In the genomic region with DNA sequence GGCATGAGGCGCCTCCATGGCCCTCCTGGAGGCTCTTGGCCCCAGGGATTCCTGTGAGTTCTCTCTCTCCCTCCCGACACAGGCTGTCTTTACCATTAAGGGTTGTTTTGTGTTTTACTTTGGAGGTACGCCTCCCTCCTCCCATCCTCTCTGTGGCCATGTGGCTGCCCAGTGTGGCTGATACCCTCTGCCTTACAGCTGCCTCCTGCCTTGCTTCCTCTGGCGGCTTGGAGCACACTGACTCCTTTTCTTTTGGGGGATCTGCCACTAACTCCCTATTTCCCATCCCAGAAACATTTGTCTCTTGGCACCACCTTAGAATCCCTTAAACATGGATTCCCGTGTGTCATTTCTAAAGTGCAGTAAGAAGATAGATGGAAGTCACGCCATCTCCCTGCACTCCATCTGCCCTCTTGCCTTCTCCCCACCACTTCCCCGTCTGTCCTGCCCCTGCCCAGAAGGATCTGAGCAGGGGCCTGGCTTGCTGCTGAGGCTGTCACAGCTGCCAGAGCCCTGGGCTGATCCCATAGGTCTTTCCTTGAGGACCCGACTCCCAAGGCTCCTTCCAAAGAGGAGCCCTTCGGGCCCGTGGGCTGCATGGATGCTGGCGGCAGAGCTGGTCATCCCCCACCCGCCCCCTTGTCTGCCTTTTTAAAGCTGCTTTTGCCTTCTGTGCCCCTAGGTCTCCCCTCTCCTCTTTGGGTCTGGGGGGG, we compare ENCODE assay signal across 29 cellular contexts. TPM values are rescaled to one million over a fixed set of nuclear protein-coding genes. Genes with fewer than 3 reads are reported as not detected.
"Had no signal": no experiment of that assay in that cellular context is flagged by ENCODE, and none has a peak within 500 bp of the region (broad histone marks: within the 10 kb centered on the region; RNA-seq: fewer than 3 reads in every experiment).

No MANE protein-coding gene starts in this region.

- H3K4me3 ChIP-seq: body of pancreas, colonic mucosa, heart left ventricle, lung, mucosa of descending colon, psoas muscle, spleen, testis, transverse colon had no signal

- H3K27ac ChIP-seq: body of pancreas, colonic mucosa, heart left ventricle, parathyroid adenoma, psoas muscle, testis, transverse colon had no signal

- DNase-seq: activated CD4-positive, alpha-beta T cell treated with anti-CD3 and anti-CD28 coated beads for 36 hours; activated CD4-positive, alpha-beta T cell treated with anti-CD3 and anti-CD28 coated beads, Interleukin-2, amount 50 U/mL, for 4 hours; activated CD4-positive, CD25-positive, alpha-beta regulatory T cell; activated naive CD4-positive, alpha-beta T cell; activated T-cell treated with anti-CD3 and anti-CD28 coated beads for 4 hours; activated T-cell treated with anti-CD3 and anti-CD28 coated beads, Interleukin-2, amount 50 U/mL, for 72 hours; body of pancreas; cerebellar nuclear complex; colonic mucosa; effector memory CD4-positive, alpha-beta T cell; erythroblast; foreskin fibroblast; kidney glomerular epithelial cell; mesendoderm; mucosa of descending colon; nucleus accumbens; psoas muscle; spleen; stimulated activated naive CD4-positive, alpha-beta T cell treated with Interleukin-2 at 50 U/mL for 16 hours; testis; transverse colon had no signal

- H3K27me3 ChIP-seq: body of pancreas, colonic mucosa, testis had no signal

- H3K9me3 ChIP-seq: body of pancreas, colonic mucosa, heart left ventricle, mucosa of descending colon, psoas muscle, spleen, testis, transverse colon had no signal

- H2AFZ ChIP-seq: parathyroid adenoma had no signal

- ATAC-seq: activated CD4-positive, alpha-beta T cell treated with anti-CD3 and anti-CD28 coated beads for 36 hours; activated naive CD4-positive, alpha-beta T cell treated with anti-CD3 and anti-CD28 coated beads, Interleukin-2, amount 50 U/mL, for 72 hours; activated T-cell treated with anti-CD3 and anti-CD28 coated beads, Interleukin-2, amount 50 U/mL, for 72 hours; body of pancreas; heart left ventricle; left lobe of liver; mucosa of descending colon; natural killer cell treated with Interleukin-12 subunit alpha and Interleukin-12 subunit beta and Interleukin-15 and Interleukin-18, amount 100 ng/mL, for 72 hours; psoas muscle had no signal

- H3K9me3 Mint-ChIP-seq: activated naive CD4-positive, alpha-beta T cell treated with anti-CD3 and anti-CD28 coated beads, Interleukin-2, amount 50 U/mL, for 72 hours; activated T-cell treated with anti-CD3 and anti-CD28 coated beads, Interleukin-2, amount 50 U/mL, for 72 hours; natural killer cell treated with Interleukin-12 subunit alpha and Interleukin-12 subunit beta and Interleukin-15 and Interleukin-18, amount 100 ng/mL, for 72 hours had no signal

- H3K4me1 Mint-ChIP-seq: activated CD4-positive, alpha-beta T cell treated with anti-CD3 and anti-CD28 coated beads for 36 hours had no signal

- H3K9ac ChIP-seq: parathyroid adenoma had no signal

- H3K4me3 Mint-ChIP-seq: activated CD4-positive, alpha-beta T cell treated with anti-CD3 and anti-CD28 coated beads for 36 hours; activated T-cell treated with anti-CD3 and anti-CD28 coated beads, Interleukin-2, amount 50 U/mL, for 72 hours; natural killer cell treated with Interleukin-12 subunit alpha and Interleukin-12 subunit beta and Interleukin-15 and Interleukin-18, amount 100 ng/mL, for 72 hours had no signal

- H3K27ac Mint-ChIP-seq: activated CD4-positive, alpha-beta T cell treated with anti-CD3 and anti-CD28 coated beads for 36 hours; activated T-cell treated with anti-CD3 and anti-CD28 coated beads, Interleukin-2, amount 50 U/mL, for 72 hours had no signal

- H3K36me3 Mint-ChIP-seq: activated naive CD4-positive, alpha-beta T cell treated with anti-CD3 and anti-CD28 coated beads, Interleukin-2, amount 50 U/mL, for 72 hours; natural killer cell treated with Interleukin-12 subunit alpha and Interleukin-12 subunit beta and Interleukin-15 and Interleukin-18, amount 100 ng/mL, for 72 hours had no signal

- H3K4me1 ChIP-seq: colonic mucosa, parathyroid adenoma, psoas muscle, testis, transverse colon had no signal

- H3K79me2 ChIP-seq: parathyroid adenoma had no signal

- H3K27me3 Mint-ChIP-seq: activated CD4-positive, alpha-beta T cell treated with anti-CD3 and anti-CD28 coated beads for 36 hours; natural killer cell treated with Interleukin-12 subunit alpha and Interleukin-12 subunit beta and Interleukin-15 and Interleukin-18, amount 100 ng/mL, for 72 hours had no signal

- H3K36me3 ChIP-seq: colonic mucosa, transverse colon had no signal

RNA-seq across cellular contexts. Expression of a gene that starts 15.1 kb away (rescaled TPM):
- total RNA-seq: activated CD4-positive, alpha-beta T cell treated with anti-CD3 and anti-CD28 coated beads for 36 hours; activated naive CD4-positive, alpha-beta T cell treated with anti-CD3 and anti-CD28 coated beads, Interleukin-2, amount 50 U/mL, for 72 hours; activated T-cell treated with anti-CD3 and anti-CD28 coated beads, Interleukin-2, amount 50 U/mL, for 72 hours; body of pancreas; myocyte; natural killer cell treated with Interleukin-12 subunit alpha and Interleukin-12 subunit beta and Interleukin-15 and Interleukin-18, amount 100 ng/mL, for 72 hours; T-helper 1 cell treated with Interleukin-12 subunit alpha and Interleukin-12 subunit beta and Interleukin-4 antibody, amounts not matched to agents 30 ng/mL and 1 ng/mL, for 36 hours; transverse colon had no signal

RNA-seq across cellular contexts. Expression of a gene that starts 50.2 kb away (rescaled TPM):
- total RNA-seq: natural killer cell treated with Interleukin-12 subunit alpha and Interleukin-12 subunit beta and Interleukin-15 and Interleukin-18, amount 100 ng/mL, for 72 hours; T-helper 1 cell treated with Interleukin-12 subunit alpha and Interleukin-12 subunit beta and Interleukin-4 antibody, amounts not matched to agents 30 ng/mL and 1 ng/mL, for 36 hours had no signal
